In the genomic region with DNA sequence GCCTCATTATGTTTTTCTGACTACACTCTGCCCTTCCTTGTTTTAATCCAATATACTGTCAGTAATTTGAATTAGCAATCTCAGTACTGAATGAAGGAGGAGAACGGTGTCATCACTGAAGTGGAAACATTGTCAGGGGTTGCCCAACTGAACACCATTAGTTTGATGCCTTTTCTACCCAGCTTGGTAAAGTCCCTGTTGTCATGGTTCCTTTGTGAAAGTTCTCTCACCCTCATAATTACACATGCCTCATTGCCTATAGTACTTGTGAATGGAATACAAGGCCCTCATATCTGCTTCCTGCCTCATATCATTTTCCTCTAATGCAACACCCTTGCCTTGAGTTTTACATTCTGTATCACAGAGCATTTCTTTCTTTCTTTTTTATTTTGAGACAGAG, we compare ENCODE assay signal across 13 cellular contexts.
DNase-seq lines count a peak whose midpoint lies in the region; ATAC-seq, FAIRE-seq and TF ChIP-seq lines count a peak whose summit lies in the region.
"Had no signal": no experiment of that assay in that cellular context is flagged by ENCODE, and none has a peak within 500 bp of the region (broad histone marks: within the 10 kb centered on the region; RNA-seq: fewer than 3 reads in every experiment).

No MANE protein-coding gene starts in this region.

- intact Hi-C loops in GM12878 (cut with micrococcal nuclease; ENCODE audit: unreplicated experiment), result loop anchor here (10.0 kb wide), 1 partner anchor 80 kb away; a partner anchor contains a TSS
- intact Hi-C loops in left ventricle myocardium inferior (cut with micrococcal nuclease), result no loop called here
- intact Hi-C loops in breast epithelium (cut with DNase I; ENCODE audit: low total_unique reads), result no loop called here

- H3K9me3 ChIP-seq in GM12878 (replicated peaks; ENCODE audit: control insufficient read depth, insufficient read depth, low read length) (no peaks in the 10 kb centered on the region; the same call in 1 of the 3 replicates), left ventricle myocardium inferior (replicated peaks) (no peaks in the 10 kb centered on the region), breast epithelium (no peaks in the 10 kb centered on the region)
- H3K9me3 ChIP-seq: Caco-2, psoas muscle had no signal

- TF ChIP-seq POLR2A in GM12878 (IDR thresholded peaks at IDR 0.05; ENCODE audit: low read depth, low read length), result no peak
- no peak for TF ChIP-seq POLR2A in breast epithelium (IDR thresholded peaks at IDR 0.05)

- POLR2A ChIA-PET in GM12878 (lab: Charles Lee), result no interaction called here

- TF ChIP-seq CTCF in GM12878 (IDR thresholded peaks at IDR 0.05 in 2 of 3, conservative IDR thresholded peaks at IDR 0.05 in 1 of 3; ENCODE audit: control insufficient read depth in 2 of 3, extremely low read depth in 1 of 3, insufficient read depth in 1 of 3, low read depth in 3 of 3, low read length in 3 of 3) (no peak), left ventricle myocardium inferior (IDR thresholded peaks at IDR 0.05; ENCODE audit: borderline replicate concordance) (no peak), breast epithelium (IDR thresholded peaks at IDR 0.05) (no peak)

- 0 out of 2 replicates have a peak overlapping the region, but pooled peaks have one; percentile 1 for H3K4me2 ChIP-seq in GM12878 (ENCODE audit: control insufficient read depth, insufficient read depth)

- ATAC-seq in GM18520 (IDR thresholded peaks at IDR 0.05; ENCODE audit: unreplicated experiment) (peak; percentile 98), GM21360 (IDR thresholded peaks at IDR 0.05; ENCODE audit: unreplicated experiment) (peak; percentile 97), HG02943 (IDR thresholded peaks at IDR 0.05; ENCODE audit: low read depth, unreplicated experiment) (peak; percentile 67), GM12878 (peak; percentile 99)
- ATAC-seq: psoas muscle had no signal

- in situ Hi-C loops in GM12878 (cut with MboI), result no loop called here

- CTCF ChIA-PET in GM12878 (lab: Yijun Ruan, JAX), result no interaction called here

- TF ChIP-seq RAD21 in GM12878 (IDR thresholded peaks at IDR 0.05; ENCODE audit: insufficient read depth, low read depth, low read length), result no peak

- no peak for TF ChIP-seq EP300 in GM12878 (IDR thresholded peaks at IDR 0.05; ENCODE audit: borderline replicate concordance in 1 of 2, control insufficient read depth in 1 of 2, low read depth in 2 of 2, low read length in 2 of 2)

- H3K27me3 ChIP-seq in GM12878 (replicated peaks in 1 of 2; ENCODE audit: control insufficient read depth in 2 of 2, insufficient read depth in 2 of 2, low read length in 1 of 2) (no peaks in the 10 kb centered on the region), left ventricle myocardium inferior (ENCODE audit: low read depth) (no peaks in the 10 kb centered on the region), breast epithelium (peaks cover 0 to 8% of the 10 kb centered on the region in 2 donors)

- FAIRE-seq in GM12878 (lab: Jason Lieb, UNC), result peak; percentile 83

- 0% methylated on average over 1 of the region's 1 CpG for WGBS in GM12878 (ENCODE audit: insufficient coverage, insufficient replicate concordance, low lambda C conversion rate, missing lambda C conversion rate)

- BruUV-seq in GM12878 (replicated peaks; lab: Mats Ljungman, UMichigan), result no TSS peak

- H3K36me3 ChIP-seq in GM12878 (ENCODE audit: control insufficient read depth in 2 of 2, insufficient read depth in 2 of 2, low read length in 1 of 2) (no peaks in the 10 kb centered on the region), left ventricle myocardium inferior (no peaks in the 10 kb centered on the region), breast epithelium (no peaks in the 10 kb centered on the region)

- H3K4me3 ChIP-seq in GM12878 (no peak overlapping the region), left ventricle myocardium inferior (no peak overlapping the region), breast epithelium (no peak overlapping the region)
- H3K4me3 ChIP-seq: psoas muscle had no signal

- peak overlapping the region; percentile 39 for H2AFZ ChIP-seq in GM12878 (ENCODE audit: control insufficient read depth, low read depth, low read length)

- H4K20me1 ChIP-seq in GM12878 (ENCODE audit: control insufficient read depth, insufficient read depth), result no peaks in the 10 kb centered on the region

- H3K9ac ChIP-seq in GM12878 (ENCODE audit: control insufficient read depth, insufficient read depth, low read length), result no peak overlapping the region

- H3K4me1 ChIP-seq in GM12878 (ENCODE audit: control insufficient read depth, insufficient read depth, low read length), result no peaks in the 10 kb centered on the region
- H3K4me1 ChIP-seq in left ventricle myocardium inferior, result no peaks in the 10 kb centered on the region
- H3K4me1 ChIP-seq in breast epithelium, result no peaks in the 10 kb centered on the region
- H3K4me1 ChIP-seq: Caco-2, psoas muscle had no signal

- SMC1A ChIA-PET in GM12878 (lab: Charles Lee; ENCODE audit: uncharacterized antibody, unreplicated experiment), result interaction anchor here (0.9 to 1.3 kb wide), 4 partner anchors 31 to 125 kb away, joined by 3 to 4 read pairs (median 4); no protein-coding TSS in a partner anchor

- peak overlapping the region; percentile 38 for H3K27ac ChIP-seq in GM12878 (ENCODE audit: control insufficient read depth, insufficient read depth)
- H3K27ac ChIP-seq in left ventricle myocardium inferior (replicated peaks), result no peak overlapping the region
- no peak overlapping the region for H3K27ac ChIP-seq in breast epithelium
- H3K27ac ChIP-seq: psoas muscle had no signal

- RAD21 ChIA-PET in GM12878 (lab: Charles Lee; ENCODE audit: unreplicated experiment), result interaction anchor here (0.8 to 1.0 kb wide), 2 partner anchors 40 to 454 kb away, joined by 3 read pairs; no protein-coding TSS in a partner anchor

- DNase-seq in GM12878 (ENCODE audit: low read depth, low spot score) (peak; percentile 73), iPS-NIHi11 (ENCODE audit: low spot score) (no peak), left ventricle myocardium inferior (no peak), breast epithelium (ENCODE audit: low spot score in 2 of 2) (no peak)
- DNase-seq: activated naive CD4-positive, alpha-beta T cell treated with anti-CD3 and anti-CD28 coated beads, Interleukin-2, amount 50 U/mL, for 16 hours; Caco-2; cortex of kidney; NCI-H748 treated with DMSO at 0.1 percent for 48 hours; psoas muscle; stimulated activated CD4-positive, alpha-beta T cell treated with anti-CD3 and anti-CD28 coated beads, Interleukin-4, amount 100 ng/mL, for 4 hours had no signal

- no peaks in the 10 kb centered on the region for H3K79me2 ChIP-seq in GM12878 (ENCODE audit: control insufficient read depth, insufficient read depth, low read length)

TF ChIP-seq in GM12878, 131 proteins besides CTCF, POLR2A, EP300 and RAD21 (continues in another document):
- TF ChIP-seq SMC3 (IDR thresholded peaks at IDR 0.05; ENCODE audit: borderline replicate concordance, low read length), result no peak
- no peak for TF ChIP-seq GABPA (IDR thresholded peaks at IDR 0.05; ENCODE audit: low read depth)
- TF ChIP-seq BHLHE40 (IDR thresholded peaks at IDR 0.05; ENCODE audit: borderline replicate concordance in 1 of 2, low read depth in 2 of 2, low read length in 1 of 2), result 0 out of 4 replicates have a peak, but pooled peaks of 1 of the 2 experiments have one; percentile 10
- TF ChIP-seq IKZF1 (conservative IDR thresholded peaks at IDR 0.05), result peak; percentile 18; the same call in 1 of the 2 replicates
- TF ChIP-seq SRF (IDR thresholded peaks at IDR 0.05; ENCODE audit: low read depth in 2 of 2, low read length in 2 of 2), result no peak
- no peak for TF ChIP-seq ZNF207 (IDR thresholded peaks at IDR 0.05; ENCODE audit: borderline replicate concordance)
- TF ChIP-seq MTA2 (IDR thresholded peaks at IDR 0.05; ENCODE audit: low read depth), result peak; percentile 59; the same call in 1 of the 2 replicates
- TF ChIP-seq BMI1 (IDR thresholded peaks at IDR 0.05; ENCODE audit: borderline replicate concordance), result peak; percentile 59; the same call in 1 of the 2 replicates
- TF ChIP-seq, protein P1, sequence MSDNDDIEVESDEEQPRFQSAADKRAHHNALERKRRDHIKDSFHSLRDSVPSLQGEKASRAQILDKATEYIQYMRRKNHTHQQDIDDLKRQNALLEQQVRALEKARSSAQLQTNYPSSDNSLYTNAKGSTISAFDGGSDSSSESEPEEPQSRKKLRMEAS (IDR thresholded peaks at IDR 0.05; ENCODE audit: low read depth, low read length), result no peak
- peak; percentile 28; the same call in 1 of the 2 replicates for TF ChIP-seq JUNB (IDR thresholded peaks at IDR 0.05)
- TF ChIP-seq, protein P2, sequence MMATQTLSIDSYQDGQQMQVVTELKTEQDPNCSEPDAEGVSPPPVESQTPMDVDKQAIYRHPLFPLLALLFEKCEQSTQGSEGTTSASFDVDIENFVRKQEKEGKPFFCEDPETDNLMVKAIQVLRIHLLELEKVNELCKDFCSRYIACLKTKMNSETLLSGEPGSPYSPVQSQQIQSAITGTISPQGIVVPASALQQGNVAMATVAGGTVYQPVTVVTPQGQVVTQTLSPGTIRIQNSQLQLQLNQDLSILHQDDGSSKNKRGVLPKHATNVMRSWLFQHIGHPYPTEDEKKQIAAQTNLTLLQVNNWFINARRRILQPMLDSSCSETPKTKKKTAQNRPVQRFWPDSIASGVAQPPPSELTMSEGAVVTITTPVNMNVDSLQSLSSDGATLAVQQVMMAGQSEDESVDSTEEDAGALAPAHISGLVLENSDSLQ (IDR thresholded peaks at IDR 0.05), result 0 out of 2 replicates have a peak, but pooled peaks have one; percentile 16
- TF ChIP-seq, protein P3, sequence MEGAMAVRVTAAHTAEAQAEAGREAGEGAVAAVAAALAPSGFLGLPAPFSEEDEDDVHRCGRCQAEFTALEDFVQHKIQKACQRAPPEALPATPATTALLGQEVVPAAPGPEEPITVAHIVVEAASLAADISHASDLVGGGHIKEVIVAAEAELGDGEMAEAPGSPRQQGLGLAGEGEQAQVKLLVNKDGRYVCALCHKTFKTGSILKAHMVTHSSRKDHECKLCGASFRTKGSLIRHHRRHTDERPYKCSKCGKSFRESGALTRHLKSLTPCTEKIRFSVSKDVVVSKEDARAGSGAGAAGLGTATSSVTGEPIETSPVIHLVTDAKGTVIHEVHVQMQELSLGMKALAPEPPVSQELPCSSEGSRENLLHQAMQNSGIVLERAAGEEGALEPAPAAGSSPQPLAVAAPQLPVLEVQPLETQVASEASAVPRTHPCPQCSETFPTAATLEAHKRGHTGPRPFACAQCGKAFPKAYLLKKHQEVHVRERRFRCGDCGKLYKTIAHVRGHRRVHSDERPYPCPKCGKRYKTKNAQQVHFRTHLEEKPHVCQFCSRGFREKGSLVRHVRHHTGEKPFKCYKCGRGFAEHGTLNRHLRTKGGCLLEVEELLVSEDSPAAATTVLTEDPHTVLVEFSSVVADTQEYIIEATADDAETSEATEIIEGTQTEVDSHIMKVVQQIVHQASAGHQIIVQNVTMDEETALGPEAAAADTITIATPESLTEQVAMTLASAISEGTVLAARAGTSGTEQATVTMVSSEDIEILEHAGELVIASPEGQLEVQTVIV (IDR thresholded peaks at IDR 0.05; ENCODE audit: borderline replicate concordance, partially characterized antibody), result no peak
- no peak for TF ChIP-seq CHD2 (IDR thresholded peaks at IDR 0.05; ENCODE audit: borderline replicate concordance, low read depth, low read length)
- TF ChIP-seq MYB (IDR thresholded peaks at IDR 0.05; ENCODE audit: borderline replicate concordance, low read depth, low read length), result no peak
